ENCODE assay signal across 5 cellular contexts in the genomic region with DNA sequence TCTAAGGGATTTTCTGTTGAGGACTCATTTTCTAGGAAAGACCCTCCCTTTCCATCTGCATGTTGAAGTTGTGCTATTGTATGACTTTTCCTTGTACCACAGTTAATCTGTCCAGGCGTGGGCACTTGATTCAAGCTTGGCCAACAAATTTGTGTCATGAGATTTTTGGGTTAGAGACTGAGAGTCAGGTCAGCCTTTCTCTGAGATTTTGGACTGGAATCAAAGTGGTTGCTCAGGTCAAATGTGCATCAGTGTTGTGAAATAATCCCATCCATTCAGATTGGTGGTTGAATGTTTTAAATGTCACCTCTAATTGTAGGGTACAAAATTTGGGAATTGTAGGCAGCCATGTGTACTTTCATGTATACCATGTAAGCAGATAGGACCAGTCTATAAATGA.
"Had no signal": no experiment of that assay in that cellular context is flagged by ENCODE, and none has a peak within 500 bp of the region (broad histone marks: within the 10 kb centered on the region; RNA-seq: fewer than 3 reads in every experiment).

No MANE protein-coding gene starts in this region.

- H3K27ac Mint-ChIP-seq: GM23338, H9 had no signal

- DNase-seq: H9, HCEC 1CT, IMR-90 had no signal

- ATAC-seq: GM23338, K562 had no signal

- H3K4me2 ChIP-seq: GM23338 had no signal

- H3K4me3 Mint-ChIP-seq: GM23338, H9 had no signal

- H3K4me3 ChIP-seq: GM23338, K562 had no signal

- H3K9me3 Mint-ChIP-seq: GM23338, H9 had no signal

- H3K4me1 Mint-ChIP-seq: GM23338, H9 had no signal
